Comparison of ENCODE assay signal across 1 cellular context in the genomic region with DNA sequence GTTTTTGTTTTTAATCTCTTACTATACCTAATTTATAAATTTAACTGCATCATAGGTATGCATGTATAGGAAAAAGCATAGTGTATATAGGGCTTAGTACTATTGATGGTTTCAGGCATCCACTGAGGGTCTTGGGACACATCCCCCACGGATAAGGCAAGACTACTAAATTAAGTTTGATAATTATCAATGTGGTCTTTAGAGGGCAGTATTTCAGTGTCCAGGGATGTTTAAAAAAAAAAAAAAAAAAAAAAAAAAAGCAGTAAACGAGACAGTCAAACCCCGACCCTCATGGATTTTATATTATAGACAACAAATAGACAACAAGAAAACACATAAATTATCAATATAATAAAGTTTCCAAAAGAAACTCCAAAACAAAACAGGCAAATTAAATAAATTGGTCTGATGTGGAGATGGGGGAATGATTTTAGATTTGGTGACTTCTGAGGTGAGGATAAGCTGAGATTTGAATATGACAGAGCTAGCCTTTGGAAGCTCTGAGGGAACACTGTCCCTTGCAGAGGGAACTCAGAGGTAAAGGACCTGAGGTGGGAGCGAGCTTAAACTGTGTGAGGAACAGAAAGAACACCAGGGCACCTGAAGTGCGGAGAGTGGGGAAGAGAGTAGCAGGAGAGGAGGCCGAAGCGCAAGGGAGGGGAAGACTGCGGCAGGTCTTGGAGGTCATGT.
TF ChIP-seq lines count a peak whose summit lies in the region.

No MANE protein-coding gene starts in this region.

TF ChIP-seq in HCT116, 20 proteins besides CTCF, POLR2A, EP300 and RAD21 (continued from another document):
- TF ChIP-seq, protein P1, sequence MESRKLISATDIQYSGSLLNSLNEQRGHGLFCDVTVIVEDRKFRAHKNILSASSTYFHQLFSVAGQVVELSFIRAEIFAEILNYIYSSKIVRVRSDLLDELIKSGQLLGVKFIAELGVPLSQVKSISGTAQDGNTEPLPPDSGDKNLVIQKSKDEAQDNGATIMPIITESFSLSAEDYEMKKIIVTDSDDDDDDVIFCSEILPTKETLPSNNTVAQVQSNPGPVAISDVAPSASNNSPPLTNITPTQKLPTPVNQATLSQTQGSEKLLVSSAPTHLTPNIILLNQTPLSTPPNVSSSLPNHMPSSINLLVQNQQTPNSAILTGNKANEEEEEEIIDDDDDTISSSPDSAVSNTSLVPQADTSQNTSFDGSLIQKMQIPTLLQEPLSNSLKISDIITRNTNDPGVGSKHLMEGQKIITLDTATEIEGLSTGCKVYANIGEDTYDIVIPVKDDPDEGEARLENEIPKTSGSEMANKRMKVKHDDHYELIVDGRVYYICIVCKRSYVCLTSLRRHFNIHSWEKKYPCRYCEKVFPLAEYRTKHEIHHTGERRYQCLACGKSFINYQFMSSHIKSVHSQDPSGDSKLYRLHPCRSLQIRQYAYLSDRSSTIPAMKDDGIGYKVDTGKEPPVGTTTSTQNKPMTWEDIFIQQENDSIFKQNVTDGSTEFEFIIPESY (IDR thresholded peaks at IDR 0.05; ENCODE audit: extremely low read depth, insufficient replicate concordance, low read length) = no peak
- TF ChIP-seq YY1 (IDR thresholded peaks at IDR 0.05; ENCODE audit: extremely low read depth, insufficient replicate concordance, low read depth, low read length) (no peak), ZNF274 (IDR thresholded peaks at IDR 0.05; ENCODE audit: low read depth, low read length) (no peak), EZH2phosphoT487 (IDR thresholded peaks at IDR 0.05; ENCODE audit: borderline replicate concordance) (no peak), CBX3 (IDR thresholded peaks at IDR 0.05; ENCODE audit: low read depth) (no peak), SP1 (IDR thresholded peaks at IDR 0.05; ENCODE audit: low read depth) (no peak), EZH2 (IDR thresholded peaks at IDR 0.05) (no peak), SRF (IDR thresholded peaks at IDR 0.05; ENCODE audit: low read depth) (no peak), TCF7L2 (IDR thresholded peaks at IDR 0.05; ENCODE audit: borderline replicate concordance, extremely low read depth, insufficient read depth, insufficient read length) (no peak)
